ENCODE assay signal across 8 cellular contexts in the genomic region with DNA sequence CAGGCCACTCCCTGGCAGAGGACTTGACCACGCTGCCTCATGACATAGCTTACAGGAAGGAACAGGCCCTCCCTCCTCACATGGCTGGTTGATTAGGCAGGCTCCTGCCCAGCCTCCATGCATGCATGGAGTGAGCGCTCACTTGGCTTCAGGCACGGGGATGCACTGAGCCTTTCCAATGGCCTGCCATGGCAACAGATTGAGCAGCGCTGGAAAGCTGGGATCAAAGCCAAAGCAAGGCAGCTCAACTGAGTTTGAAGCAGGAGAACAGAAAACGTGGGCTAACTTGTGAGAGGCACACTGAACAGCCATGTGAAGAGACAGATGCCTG. TPM values are rescaled to one million over a fixed set of nuclear protein-coding genes. Genes with fewer than 3 reads are reported as not detected.
DNase-seq lines count a peak whose midpoint lies in the region; ATAC-seq and FAIRE-seq lines count a peak whose summit lies in the region.

No MANE protein-coding gene starts in this region.

- no peak for FAIRE-seq in frontal cortex (lab: Jason Lieb, UNC)

- DNase-seq in GM03348 (ENCODE audit: low spot score): peak; percentile 82
- peak; percentile 29 for DNase-seq in T1000 (lab: John Stamatoyannopoulos, UW)
- DNase-seq in frontal cortex (ENCODE audit: low spot score in 2 of 2): peak; percentile 67 to 73
- DNase-seq in NCI-H510A treated with DMSO at 0.1 percent for 48 hours (lab: John Stamatoyannopoulos, UW): no peak
- no peak for DNase-seq in activated CD4-positive, alpha-beta T cell treated with anti-CD3 and anti-CD28 coated beads, Interleukin-2, amount 50 U/mL, for 48 hours
- no peak for DNase-seq in stimulated activated CD4-positive, alpha-beta T cell treated with anti-CD3 and anti-CD28 coated beads, Interleukin-1b, Interleukin-23, amount 100 ng/mL, for 48 hours

- no peak overlapping the region for H3K9ac ChIP-seq in rectal smooth muscle tissue (ENCODE audit: low read length)

- peak overlapping the region; percentile 31 for H3K27ac ChIP-seq in rectal smooth muscle tissue (ENCODE audit: low read depth, low read length)

- no peaks in the 10 kb centered on the region for H3K27me3 ChIP-seq in rectal smooth muscle tissue (ENCODE audit: control insufficient read depth, insufficient read depth, low read length)

- no peak for ATAC-seq in HG03108 (IDR thresholded peaks at IDR 0.05; ENCODE audit: unreplicated experiment)

- H3K4me1 ChIP-seq in rectal smooth muscle tissue (ENCODE audit: control insufficient read depth, insufficient read depth, low read length): peaks cover 7% of the 10 kb centered on the region

- no peak overlapping the region for H3K4me3 ChIP-seq in rectal smooth muscle tissue (ENCODE audit: low read length)

- peaks cover 75% of the 10 kb centered on the region for H3K36me3 ChIP-seq in rectal smooth muscle tissue (ENCODE audit: control insufficient read depth, insufficient read depth, low read length)

RNA-seq across cellular contexts. Expression of gene GRAMD2A, which starts 5.9 kb away (rescaled TPM):
- total RNA-seq in frontal cortex: 1.2 TPM

RNA-seq across cellular contexts. Expression of gene PKM, which starts 27.5 kb away (rescaled TPM):
- total RNA-seq in frontal cortex: 285 TPM

Comparison
In these comparisons a context has a peak if more than half of its experiments do, and no peak if none do; other contexts are left out.
1. DNase-seq: peak in GM03348 (single experiment), T1000 (single experiment) and frontal cortex (2 of 2); none in NCI-H510A treated with DMSO at 0.1 percent for 48 hours (single experiment), activated CD4-positive, alpha-beta T cell treated with anti-CD3 and anti-CD28 coated beads, Interleukin-2, amount 50 U/mL, for 48 hours (0 of 2) and stimulated activated CD4-positive, alpha-beta T cell treated with anti-CD3 and anti-CD28 coated beads, Interleukin-1b, Interleukin-23, amount 100 ng/mL, for 48 hours (single experiment).